Comparison of ENCODE assay signal across 8 cellular contexts in genomic region chr1:67332653-67333529, GRCh38. TPM values are rescaled to one million over a fixed set of nuclear protein-coding genes. Genes with fewer than 3 reads are reported as not detected.
DNase-seq lines count a peak whose midpoint lies in the region; ATAC-seq and TF ChIP-seq lines count a peak whose summit lies in the region.

No MANE protein-coding gene starts in this region.

- no peak for TF ChIP-seq CTCF in foreskin keratinocyte (conservative IDR thresholded peaks at IDR 0.05)

- peaks cover 30% of the 10 kb centered on the region for H3K4me1 ChIP-seq in foreskin keratinocyte

- ATAC-seq in GM18520 (IDR thresholded peaks at IDR 0.05; ENCODE audit: unreplicated experiment) (peak; percentile 95), GM21515 (IDR thresholded peaks at IDR 0.05; ENCODE audit: unreplicated experiment) (peak; percentile 74), HG03280 (IDR thresholded peaks at IDR 0.05; ENCODE audit: unreplicated experiment) (peak; percentile 79), foreskin keratinocyte (peak; percentile 53)

- intact Hi-C loops in head of caudate nucleus (cut with DNase I) = no loop called here

- H3K27me3 ChIP-seq in foreskin keratinocyte = no peaks in the 10 kb centered on the region

- H3K27ac ChIP-seq in foreskin keratinocyte = peak overlapping the region; percentile 79

- peak in 1 of 2 donors; percentile 49 for DNase-seq in foreskin keratinocyte
- DNase-seq in activated effector memory CD4-positive, alpha-beta T cell treated with Interleukin-2 at 50 U/mL for 16 hours = no peak
- DNase-seq in GM19240 (ENCODE audit: insufficient read length, low spot score) = no peak
- DNase-seq in head of caudate nucleus = no peak
- no peak for DNase-seq in globus pallidus (ENCODE audit: low spot score)

RNA-seq across cellular contexts. Expression of gene IL12RB2, which starts 25.2 kb away (rescaled TPM):
- total RNA-seq in foreskin keratinocyte = 1.9 and 2.1 TPM in 2 replicates
- 0.79 and 1.9 TPM in 2 replicates for polyA plus RNA-seq in foreskin keratinocyte
